Comparison of ENCODE assay signal across 25 cellular contexts in genomic region chr12:120816363-120816762, GRCh38.
"Had no signal": no experiment of that assay in that cellular context is flagged by ENCODE, and none has a peak within 500 bp of the region (broad histone marks: within the 10 kb centered on the region; RNA-seq: fewer than 3 reads in every experiment).

No MANE protein-coding gene starts in this region.

- H3K9me3 Mint-ChIP-seq: mesothelial cell of epicardium; naive B cell; natural killer cell; stimulated activated naive B cell treated with anti-CD40 and anti-IgM and Interleukin-4, amounts not matched to agents 10 μg/mL and 1 μg/mL and 100 μg/mL, for 72 hours had no signal

- H3K27ac ChIP-seq: hepatocyte, left ventricle myocardium inferior, ovary, right atrium auricular region, right lobe of liver, stomach, testis, thyroid gland, transverse colon, upper lobe of right lung had no signal

- H3K27ac Mint-ChIP-seq: mesothelial cell of epicardium; natural killer cell; nephron progenitor cell; progenitor cell of endocrine pancreas; stimulated activated naive B cell treated with anti-CD40 and anti-IgM and Interleukin-4, amounts not matched to agents 10 μg/mL and 1 μg/mL and 100 μg/mL, for 72 hours had no signal

- H3K4me1 ChIP-seq: right atrium auricular region, right lobe of liver, testis had no signal

- H3K27me3 Mint-ChIP-seq: naive B cell; progenitor cell of endocrine pancreas; stimulated activated naive B cell treated with anti-CD40 and anti-IgM and Interleukin-4, amounts not matched to agents 10 μg/mL and 1 μg/mL and 100 μg/mL, for 72 hours had no signal

- H3K36me3 ChIP-seq: left ventricle myocardium inferior, ovary, right atrium auricular region, stomach, thyroid gland, transverse colon, upper lobe of right lung had no signal

- H3K4me3 ChIP-seq: hepatocyte, left ventricle myocardium inferior, lung, ovary, right atrium auricular region, right lobe of liver, stomach, testis, thyroid gland, transverse colon, upper lobe of right lung had no signal

- H3K9me3 ChIP-seq: left ventricle myocardium inferior, ovary, right atrium auricular region, right lobe of liver, stomach, testis, thyroid gland, transverse colon, upper lobe of right lung had no signal

- H3K36me3 Mint-ChIP-seq: mesothelial cell of epicardium, naive B cell, natural killer cell had no signal

- H3K4me2 ChIP-seq: hepatocyte had no signal

- DNase-seq: islet precursor cell; left ventricle myocardium inferior; mesendoderm; naive B cell; natural killer cell; nephron progenitor cell; ovary; right lobe of liver; stimulated activated CD4-positive, alpha-beta T cell treated with anti-CD3 and anti-CD28 coated beads, Interleukin-12 subunit alpha, Interleukin-12 subunit beta, amount 100 ng/mL, for 4 hours; stimulated activated CD4-positive, alpha-beta T cell treated with anti-CD3 and anti-CD28 coated beads, Interleukin-15, amount 100 ng/mL, for 24 hours; stimulated activated CD4-positive, alpha-beta T cell treated with anti-CD3 and anti-CD28 coated beads, Interleukin-2, amount 100 ng/mL, for 24 hours; stimulated activated CD4-positive, alpha-beta T cell treated with anti-CD3 and anti-CD28 coated beads, Interleukin-4, amount 100 ng/mL, for 1 hour; stimulated activated naive B cell treated with anti-CD40 and anti-IgM and Interleukin-4, amounts not matched to agents 10 μg/mL and 1 μg/mL and 100 μg/mL, for 72 hours; stimulated activated naive CD8-positive, alpha-beta T cell treated with anti-CD3 and anti-CD28 coated beads, Interleukin-15, Interleukin-2, amounts not matched to agents 100 U/mL and 50 U/mL, for 24 hours; stomach; testis; thyroid gland; transverse colon; upper lobe of right lung had no signal

- FAIRE-seq: urothelium cell line had no signal

- H3K27me3 ChIP-seq: hepatocyte, ovary, right atrium auricular region, right lobe of liver, stomach, testis, thyroid gland, transverse colon, upper lobe of right lung had no signal

- H3K4me3 Mint-ChIP-seq: mesothelial cell of epicardium; natural killer cell; nephron progenitor cell; stimulated activated naive B cell treated with anti-CD40 and anti-IgM and Interleukin-4, amounts not matched to agents 10 μg/mL and 1 μg/mL and 100 μg/mL, for 72 hours had no signal

- H2AFZ ChIP-seq: hepatocyte had no signal
